Comparison of ENCODE assay signal across 9 cellular contexts in genomic region chr6:53326372-53327016, GRCh38. TPM values are rescaled to one million over a fixed set of nuclear protein-coding genes. Genes with fewer than 3 reads are reported as not detected.
A peak's percentile ranks its signal among the peaks of the same experiment; 100 is the strongest.
DNase-seq lines count a peak whose midpoint lies in the region; ATAC-seq, FAIRE-seq and TF ChIP-seq lines count a peak whose summit lies in the region.
"Had no signal": no experiment of that assay in that cellular context is flagged by ENCODE, and none has a peak within 500 bp of the region (broad histone marks: within the 10 kb centered on the region; RNA-seq: fewer than 3 reads in every experiment).

No MANE protein-coding gene starts in this region.

- no peaks in the 10 kb centered on the region for H3K36me3 ChIP-seq in HepG2 (replicated peaks in 1 of 2; ENCODE audit: control insufficient read depth in 1 of 2, insufficient read depth in 2 of 2, low read length in 2 of 2)

- H3K9me3 ChIP-seq in HepG2 (ENCODE audit: low read length), result no peaks in the 10 kb centered on the region

- ATAC-seq in HepG2 (peak; percentile 27; the same call in 1 of the 3 replicates), GM21786 (IDR thresholded peaks at IDR 0.05; ENCODE audit: unreplicated experiment) (no peak)

- FAIRE-seq in HepG2 (lab: Jason Lieb, UNC), result no peak

- H3K36me3 Mint-ChIP-seq in MCF 10A (ENCODE audit: insufficient read depth, unreplicated experiment), result peaks cover 5% of the 10 kb centered on the region

- POLR2A ChIA-PET in MCF 10A (lab: Yijun Ruan, JAX), result interaction anchor here (0.6 to 5.7 kb wide), 8 partner anchors 11 to 110 kb away, joined by 3 to 61 read pairs (median 4); partner anchors contain the start of gene ELOVL5
- POLR2A ChIA-PET in HepG2 (lab: Yijun Ruan, JAX), result no interaction called here

- H4K20me1 ChIP-seq in HepG2 (ENCODE audit: insufficient read depth, low read length), result peaks cover 9% of the 10 kb centered on the region; the same call in 1 of the 2 replicates

- peaks cover 17% of the 10 kb centered on the region for H3K4me1 ChIP-seq in HepG2 (ENCODE audit: insufficient read depth, low read length)
- H3K4me1 ChIP-seq: parathyroid adenoma had no signal

- TF ChIP-seq EP300 in HepG2 (IDR thresholded peaks at IDR 0.05; ENCODE audit: low read depth in 2 of 2, low read length in 2 of 2), result no peak
- no peak for TF ChIP-seq EP300 in HepG2 (CRISPR knock-in tag; IDR thresholded peaks at IDR 0.05; ENCODE audit: borderline replicate concordance)

- H3K27ac ChIP-seq in HepG2 (ENCODE audit: extremely low read length, insufficient read depth, low read length), result no peak overlapping the region
- H3K27ac ChIP-seq: parathyroid adenoma had no signal

- peak; percentile 93 for DNase-seq in A172 (ENCODE audit: low spot score)
- peak; percentile 87 for DNase-seq in HFF-Myc (ENCODE audit: extremely low read depth, low read depth)
- DNase-seq in MCF 10A (ENCODE audit: unreplicated experiment), result peak; percentile 97
- DNase-seq in HepG2 (ENCODE audit: low spot score), result no peak
- no peak for DNase-seq in superior temporal gyrus (ENCODE audit: extremely low spot score)
- no peak for DNase-seq in NCI-H2029 (lab: John Stamatoyannopoulos, UW)
- DNase-seq in activated effector memory CD4-positive, alpha-beta T cell treated with anti-CD3 and anti-CD28 coated beads, Interleukin-2, amount 50 U/mL, for 16 hours, result no peak

- no peak for TF ChIP-seq RAD21 in HepG2 (CRISPR knock-in tag; IDR thresholded peaks at IDR 0.05)

- BruUV-seq in MCF 10A (replicated peaks; lab: Mats Ljungman, UMichigan) (no TSS peak), HepG2 (replicated peaks; lab: Mats Ljungman, UMichigan) (no TSS peak)

- peaks cover 60% of the 10 kb centered on the region for H3K4me1 Mint-ChIP-seq in MCF 10A (ENCODE audit: insufficient read depth, unreplicated experiment)

- H3K4me3 ChIP-seq in HFF-Myc (replicated peaks; ENCODE audit: low read depth, low read length) (no peak overlapping the region), HepG2 (replicated peaks in 1 of 3; ENCODE audit: insufficient read depth in 1 of 3, low read depth in 2 of 3, low read length in 3 of 3) (no peak overlapping the region)

- no peak overlapping the region for H2AFZ ChIP-seq in HepG2 (ENCODE audit: low read length)
- H2AFZ ChIP-seq: parathyroid adenoma had no signal

- CTCF ChIA-PET in MCF 10A (lab: Yijun Ruan, JAX) (interaction anchor here (0.7 to 1.3 kb wide), 6 partner anchors 25 to 156 kb away, joined by 3 to 4 read pairs (median 3); no protein-coding TSS in a partner anchor), HepG2 (lab: Yijun Ruan, JAX; ENCODE audit: low intra/inter-chr PET ratio, low total read pairs) (no interaction called here)

- H3K79me2 ChIP-seq in HepG2 (ENCODE audit: insufficient read depth, low read length), result peaks cover 57% of the 10 kb centered on the region
- H3K79me2 ChIP-seq: parathyroid adenoma had no signal

- no peaks in the 10 kb centered on the region for H3K27me3 ChIP-seq in HepG2 (ENCODE audit: control insufficient read depth in 1 of 2, insufficient read depth in 2 of 2, low read length in 2 of 2)

- no peak overlapping the region for H3K4me2 ChIP-seq in HepG2 (ENCODE audit: low read depth, low read length)

- H3K4me3 Mint-ChIP-seq in MCF 10A (ENCODE audit: unreplicated experiment), result peak overlapping the region; percentile 61

- TF ChIP-seq POLR2A in HepG2 (IDR thresholded peaks at IDR 0.05; ENCODE audit: insufficient read depth in 1 of 2, low read depth in 2 of 2, low read length in 2 of 2), result no peak

- in situ Hi-C loops in HepG2 (cut with HindIII; ENCODE audit: extremely low pct_ligation_motif_present, low pct_unique_long_range_greater_than_20kb), result no loop called here

- WGBS in HepG2 (ENCODE audit: low lambda C conversion rate), result 95% methylated on average over 11 of the region's 11 CpGs

- no peak for TF ChIP-seq CTCF in HFF-Myc (IDR thresholded peaks at IDR 0.05; ENCODE audit: low read depth, low read length, missing control alignments)
- no peak for TF ChIP-seq CTCF in MCF 10A (IDR thresholded peaks at IDR 0.05; ENCODE audit: unreplicated experiment)
- no peak for TF ChIP-seq CTCF in HepG2 (CRISPR knock-in tag; IDR thresholded peaks at IDR 0.05)

- H3K27ac Mint-ChIP-seq in MCF 10A (ENCODE audit: low read depth, unreplicated experiment), result peak overlapping the region; percentile 79

- intact Hi-C loops in MCF 10A (cut with micrococcal nuclease) (loop anchor here (1.0 to 2.0 kb wide), 3 partner anchors 18 to 33 kb away; partner anchors contain the start of gene ELOVL5), HepG2 (cut with micrococcal nuclease; ENCODE audit: unreplicated experiment) (no loop called here)

- H3K9ac ChIP-seq in HepG2 (ENCODE audit: insufficient read depth, low read depth, low read length), result no peak overlapping the region
- H3K9ac ChIP-seq: parathyroid adenoma had no signal

- H3K27me3 Mint-ChIP-seq in MCF 10A (ENCODE audit: insufficient read depth, unreplicated experiment), result no peaks in the 10 kb centered on the region

- no peaks in the 10 kb centered on the region for H3K9me3 Mint-ChIP-seq in MCF 10A (ENCODE audit: unreplicated experiment)

TF ChIP-seq in HepG2, 621 proteins besides CTCF, POLR2A, EP300 and RAD21:
- TF ChIP-seq FOSL2 (CRISPR knock-in tag; IDR thresholded peaks at IDR 0.05) (peak; percentile 34; the same call in 1 of the 2 replicates), GFI1 (CRISPR knock-in tag; IDR thresholded peaks at IDR 0.05; ENCODE audit: borderline replicate concordance) (no peak), NFE2 (CRISPR knock-in tag; IDR thresholded peaks at IDR 0.05) (peak; percentile 52; the same call in 1 of the 2 replicates), MED13 (CRISPR knock-in tag; IDR thresholded peaks at IDR 0.05) (no peak), REPIN1 (CRISPR knock-in tag; IDR thresholded peaks at IDR 0.05; ENCODE audit: borderline replicate concordance, low read depth) (no peak), ZNF772 (CRISPR knock-in tag; IDR thresholded peaks at IDR 0.05) (no peak), ZNF564 (CRISPR knock-in tag; IDR thresholded peaks at IDR 0.05) (no peak)
- TF ChIP-seq, protein P1, sequence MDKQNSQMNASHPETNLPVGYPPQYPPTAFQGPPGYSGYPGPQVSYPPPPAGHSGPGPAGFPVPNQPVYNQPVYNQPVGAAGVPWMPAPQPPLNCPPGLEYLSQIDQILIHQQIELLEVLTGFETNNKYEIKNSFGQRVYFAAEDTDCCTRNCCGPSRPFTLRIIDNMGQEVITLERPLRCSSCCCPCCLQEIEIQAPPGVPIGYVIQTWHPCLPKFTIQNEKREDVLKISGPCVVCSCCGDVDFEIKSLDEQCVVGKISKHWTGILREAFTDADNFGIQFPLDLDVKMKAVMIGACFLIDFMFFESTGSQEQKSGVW (CRISPR knock-in tag; IDR thresholded peaks at IDR 0.05; ENCODE audit: borderline replicate concordance), result no peak
TF ChIP-seq in HepG2: peak in this region for 2.

RNA-seq across cellular contexts. Expression of gene ELOVL5, which starts 22.3 kb away (rescaled TPM):
- 57.3 and 74.4 TPM in 2 replicates for total RNA-seq in A172 (2014; rRNA removed; shearing (Covaris generic))
- total RNA-seq in MCF 10A (2022), result 56.6 and 58.3 TPM in 2 replicates
- total RNA-seq in HepG2 (2016; rRNA removed; fragmentation: Illumina TruSeq; extraction: Trizol), result 43.9 and 72.4 TPM in 2 replicates
- total RNA-seq in HepG2 (2016; cell fraction: cytosol; rRNA removed; fragmentation: Illumina TruSeq; extraction: Trizol; ENCODE audit: low read depth), result 13.9 and 14.9 TPM in 2 replicates
- 38.2 and 72.3 TPM in 2 replicates for total RNA-seq in HepG2 (2016; cell fraction: insoluble cytoplasmic fraction; rRNA removed; fragmentation: Illumina TruSeq; extraction: Trizol)
- 35.5 and 41.3 TPM in 2 replicates for total RNA-seq in HepG2 (2016; cell fraction: membrane; rRNA removed; fragmentation: Illumina TruSeq; extraction: Trizol)
- 100 and 107 TPM in 2 replicates for total RNA-seq in HepG2 (2016; cell fraction: nucleus; rRNA removed; fragmentation: Illumina TruSeq; extraction: Trizol)
- polyA plus RNA-seq in HepG2 (2011; rRNA removed), result 50.1 and 51.9 TPM in 2 replicates
- polyA plus RNA-seq in HepG2 (2011; cell fraction: cytosol; rRNA removed), result 25.4 and 42.1 TPM in 2 replicates
- polyA plus RNA-seq in HepG2 (2011; cell fraction: nucleus; rRNA removed), result 43.1 and 55.3 TPM in 2 replicates
- 83.4 and 101 TPM in 2 replicates for polyA plus RNA-seq in HepG2 (2012)
- 10.8 and 11.0 TPM in 2 replicates for polyA plus RNA-seq in HepG2 (2016; cell fraction: cytosol; fragmentation: Illumina TruSeq; extraction: Trizol; ENCODE audit: low read depth)
- 47.3 and 49.0 TPM in 2 replicates for polyA plus RNA-seq in HepG2 (2016; cell fraction: insoluble cytoplasmic fraction; fragmentation: Illumina TruSeq; extraction: Trizol; ENCODE audit: low read depth)
- polyA plus RNA-seq in HepG2 (2016; cell fraction: membrane; fragmentation: Illumina TruSeq; extraction: Trizol; ENCODE audit: low read depth), result 27.9 and 31.0 TPM in 2 replicates
- polyA plus RNA-seq in HepG2 (2016; cell fraction: nucleus; fragmentation: Illumina TruSeq; extraction: Trizol; ENCODE audit: insufficient read depth, low read depth), result 151 and 157 TPM in 2 replicates
- polyA minus RNA-seq in HepG2 (2011; rRNA and poly(A)+ RNA removed; ENCODE audit: low replicate concordance), result 88.1 and 141 TPM in 2 replicates
- 50.1 and 59.2 TPM in 2 replicates for polyA minus RNA-seq in HepG2 (2011; cell fraction: cytosol; rRNA and poly(A)+ RNA removed)
- polyA minus RNA-seq in HepG2 (2011; cell fraction: nucleus; rRNA and poly(A)+ RNA removed), result 54.8 and 92.7 TPM in 2 replicates

Comparison
In these comparisons a context has a peak if more than half of its experiments do, and no peak if none do; other contexts are left out.
1. DNase-seq: peak in A172 (single experiment), HFF-Myc (single experiment) and MCF 10A (single experiment); none in HepG2 (single experiment), superior temporal gyrus (single experiment), NCI-H2029 (single experiment) and activated effector memory CD4-positive, alpha-beta T cell treated with anti-CD3 and anti-CD28 coated beads, Interleukin-2, amount 50 U/mL, for 16 hours (single experiment).